ENCODE assay signal across 15 cellular contexts in genomic region chr5:121399879-121400278, GRCh38.
DNase-seq lines count a peak whose midpoint lies in the region; ATAC-seq and TF ChIP-seq lines count a peak whose summit lies in the region.
"Had no signal": no experiment of that assay in that cellular context is flagged by ENCODE, and none has a peak within 500 bp of the region (broad histone marks: within the 10 kb centered on the region; RNA-seq: fewer than 3 reads in every experiment).

No MANE protein-coding gene starts in this region.

- DNase-seq in BE2C: no peak
- DNase-seq in brain microvascular endothelial cell: no peak
- DNase-seq in erythroblast (lab: John Stamatoyannopoulos, UW): no peak
- no peak for DNase-seq in GM19240 (ENCODE audit: insufficient read length, low spot score)
- DNase-seq: activated CD8-positive, alpha-beta memory T cell treated with anti-CD3 and anti-CD28 coated beads, Interleukin-2, amount 10 ng/mL, durations not matched to agents 7 days and 5 days; activated naive CD4-positive, alpha-beta T cell treated with anti-CD3 and anti-CD28 coated beads, Interleukin-2, amount 10 ng/mL, durations not matched to agents 7 days and 5 days; glutamatergic neuron; kidney glomerular epithelial cell; NCI-H187 treated with DMSO at 0.1 percent for 48 hours; stimulated activated naive CD8-positive, alpha-beta T cell treated with anti-CD3 and anti-CD28 coated beads, Interleukin-15, amount 100 ng/mL, for 72 hours had no signal

- in situ Hi-C loops in brain microvascular endothelial cell (cut with HindIII; ENCODE audit: low pct_ligation_motif_present, low sequenced_read_pairs): no loop called here

- H3K4me3 ChIP-seq in BE2C (ENCODE audit: low read depth, low read length) (no peak overlapping the region), brain microvascular endothelial cell (ENCODE audit: low read depth, low read length) (no peak overlapping the region)
- H3K4me3 ChIP-seq: SK-N-MC had no signal

- no peaks in the 10 kb centered on the region for H3K9me3 ChIP-seq in BE2C

- TF ChIP-seq POLR2A in erythroblast (IDR thresholded peaks at IDR 0.05; ENCODE audit: low read length): no peak

- no peak overlapping the region for H3K27ac ChIP-seq in brain microvascular endothelial cell
- H3K27ac ChIP-seq: SK-N-MC had no signal

- ATAC-seq in GM18519 (IDR thresholded peaks at IDR 0.05; ENCODE audit: low FRiP score, unreplicated experiment): peak; percentile 94
- ATAC-seq in GM21576 (IDR thresholded peaks at IDR 0.05; ENCODE audit: unreplicated experiment): peak; percentile 73
- peak; percentile 94 for ATAC-seq in HG03039 (IDR thresholded peaks at IDR 0.05; ENCODE audit: unreplicated experiment)
- peak; percentile 71 for ATAC-seq in HG03575 (IDR thresholded peaks at IDR 0.05; ENCODE audit: extremely low read depth, insufficient number of reproducible peaks, low FRiP score, unreplicated experiment)
- ATAC-seq: activated CD8-positive, alpha-beta memory T cell treated with anti-CD3 and anti-CD28 coated beads, Interleukin-2, amount 10 ng/mL, durations not matched to agents 7 days and 5 days; stimulated activated naive CD8-positive, alpha-beta T cell treated with anti-CD3 and anti-CD28 coated beads, Interleukin-15, amount 100 ng/mL, for 72 hours had no signal

- TF ChIP-seq CTCF in BE2C (IDR thresholded peaks at IDR 0.05; ENCODE audit: low read depth, low read length) (no peak), brain microvascular endothelial cell (IDR thresholded peaks at IDR 0.05; ENCODE audit: low read depth, low read length, missing control alignments) (no peak)

- H3K36me3 ChIP-seq in BE2C (no peaks in the 10 kb centered on the region), brain microvascular endothelial cell (replicated peaks) (no peaks in the 10 kb centered on the region)

- H3K4me1 ChIP-seq in BE2C: no peaks in the 10 kb centered on the region

- H3K27me3 ChIP-seq in BE2C (no peaks in the 10 kb centered on the region), brain microvascular endothelial cell (replicated peaks) (no peaks in the 10 kb centered on the region)
